In genomic region chr12:14273911-14274306, GRCh38 we compare ENCODE assay signal across 10 cellular contexts.
DNase-seq lines count a peak whose midpoint lies in the region; ATAC-seq, FAIRE-seq and TF ChIP-seq lines count a peak whose summit lies in the region.
"Had no signal": no experiment of that assay in that cellular context is flagged by ENCODE, and none has a peak within 500 bp of the region (broad histone marks: within the 10 kb centered on the region; RNA-seq: fewer than 3 reads in every experiment).

No MANE protein-coding gene starts in this region.

- H3K27me3 Mint-ChIP-seq in MCF 10A (ENCODE audit: insufficient read depth, unreplicated experiment) (no peaks in the 10 kb centered on the region), natural killer cell (ENCODE audit: low read depth in 2 of 2) (no peaks in the 10 kb centered on the region), T-helper 17 cell (no peaks in the 10 kb centered on the region)

- POLR2A ChIA-PET in MCF 10A (lab: Yijun Ruan, JAX), result interaction anchor here (0.7 to 2.9 kb wide), 17 partner anchors 9 to 894 kb away, joined by 3 to 28 read pairs (median 4); partner anchors contain the start of gene ATF7IP

- CTCF ChIA-PET in MCF 10A (lab: Yijun Ruan, JAX), result interaction anchor here (0.6 to 2.2 kb wide), 8 partner anchors 12 to 1039 kb away, joined by 3 to 10 read pairs (median 4); partner anchors contain the start of gene ATF7IP

- no peaks in the 10 kb centered on the region for H3K9me2 ChIP-seq in DOHH2 (replicated peaks; ENCODE audit: control insufficient read depth, low read length)

- H3K4me3 ChIP-seq in DOHH2 (ENCODE audit: low read length), result peak overlapping the region; percentile 24

- H3K36me3 Mint-ChIP-seq in MCF 10A (ENCODE audit: insufficient read depth, unreplicated experiment), result no peaks in the 10 kb centered on the region
- H3K36me3 Mint-ChIP-seq in natural killer cell, result peaks cover 9% of the 10 kb centered on the region
- no peaks in the 10 kb centered on the region for H3K36me3 Mint-ChIP-seq in T-helper 17 cell (ENCODE audit: low read depth)

- H3F3A ChIP-seq in DOHH2 (ENCODE audit: control insufficient read depth, insufficient read depth), result peaks cover 8% of the 10 kb centered on the region

- no peak for FAIRE-seq in HTR-8/SVneo (lab: Jason Lieb, UNC)

- H3K27me3 ChIP-seq in DOHH2 (ENCODE audit: control insufficient read depth, low read length), result no peaks in the 10 kb centered on the region

- peak; percentile 63 for DNase-seq in HPDE6-E6E7 (ENCODE audit: extremely low spot score)
- peak; percentile 87 for DNase-seq in MCF 10A (ENCODE audit: unreplicated experiment)
- DNase-seq in natural killer cell, result no peak
- DNase-seq in T-helper 17 cell, result no peak
- no peak for DNase-seq in NCI-H446 treated with DMSO at 0.1 percent for 48 hours (lab: John Stamatoyannopoulos, UW)
- DNase-seq in HTR-8/SVneo (ENCODE audit: insufficient read length, low spot score), result no peak
- DNase-seq: KG1, NCI-H524 had no signal

- H3K4me3 Mint-ChIP-seq in MCF 10A (ENCODE audit: unreplicated experiment), result peak overlapping the region; percentile 4
- H3K4me3 Mint-ChIP-seq in natural killer cell, result no peak overlapping the region
- H3K4me3 Mint-ChIP-seq in T-helper 17 cell, result no peak overlapping the region

- ATAC-seq in natural killer cell (no peak), T-helper 17 cell (no peak), HG03378 (IDR thresholded peaks at IDR 0.05; ENCODE audit: unreplicated experiment) (no peak)

- H3K27ac Mint-ChIP-seq in MCF 10A (ENCODE audit: low read depth, unreplicated experiment), result peak overlapping the region; percentile 86
- peak overlapping the region; percentile 80 to 85 for H3K27ac Mint-ChIP-seq in natural killer cell
- H3K27ac Mint-ChIP-seq in T-helper 17 cell, result no peak overlapping the region

- peaks cover 20% of the 10 kb centered on the region for H3K36me3 ChIP-seq in DOHH2 (ENCODE audit: control insufficient read depth, low read length)

- H3K27ac ChIP-seq in DOHH2 (ENCODE audit: low read depth, low read length), result peak overlapping the region; percentile 14; the same call in 1 of the 2 replicates

- no TSS peak for BruUV-seq in MCF 10A (replicated peaks; lab: Mats Ljungman, UMichigan)

- intact Hi-C loops in MCF 10A (cut with micrococcal nuclease) (no loop called here), natural killer cell (cut with micrococcal nuclease) (no loop called here)

- peak overlapping the region; percentile 36 for H3K4me2 ChIP-seq in DOHH2 (ENCODE audit: low read length)

- peaks cover 49% of the 10 kb centered on the region for H3K4me1 ChIP-seq in DOHH2 (ENCODE audit: control insufficient read depth, low read length)

- H3K9me3 ChIP-seq in DOHH2 (ENCODE audit: control insufficient read depth, insufficient read depth, low read length) (peaks cover 28% of the 10 kb centered on the region), T-helper 17 cell (ENCODE audit: control insufficient read depth, low read length, poor library complexity, severe bottlenecking) (no peaks in the 10 kb centered on the region)

- H3K79me2 ChIP-seq in DOHH2 (ENCODE audit: control insufficient read depth, low read length), result no peaks in the 10 kb centered on the region

- H3K9me3 Mint-ChIP-seq in MCF 10A (ENCODE audit: unreplicated experiment) (peaks cover 7% of the 10 kb centered on the region), natural killer cell (peaks cover 4 to 5% of the 10 kb centered on the region in 2 donors)

- H4K20me1 ChIP-seq in DOHH2 (ENCODE audit: control insufficient read depth, insufficient read depth, low read depth, low read length), result no peaks in the 10 kb centered on the region

- TF ChIP-seq CTCF in DOHH2 (IDR thresholded peaks at IDR 0.05; ENCODE audit: low read depth, low read length, poor library complexity, severe bottlenecking), result no peak
- TF ChIP-seq CTCF in MCF 10A (IDR thresholded peaks at IDR 0.05; ENCODE audit: unreplicated experiment), result no peak
- no peak for TF ChIP-seq CTCF in natural killer cell (IDR thresholded peaks at IDR 0.05)

- H3K4me1 Mint-ChIP-seq in MCF 10A (ENCODE audit: insufficient read depth, unreplicated experiment) (peaks cover 14% of the 10 kb centered on the region), natural killer cell (peaks cover 15 to 22% of the 10 kb centered on the region in 2 donors), T-helper 17 cell (peaks cover 11% of the 10 kb centered on the region)

Comparison
In these comparisons a context has a peak if more than half of its experiments do, and no peak if none do; other contexts are left out.
1. DNase-seq: peak in HPDE6-E6E7 (single experiment) and MCF 10A (single experiment); none in natural killer cell (single experiment), T-helper 17 cell (0 of 3), NCI-H446 treated with DMSO at 0.1 percent for 48 hours (single experiment) and HTR-8/SVneo (single experiment).